ENCODE assay signal across 24 cellular contexts in the genomic region with DNA sequence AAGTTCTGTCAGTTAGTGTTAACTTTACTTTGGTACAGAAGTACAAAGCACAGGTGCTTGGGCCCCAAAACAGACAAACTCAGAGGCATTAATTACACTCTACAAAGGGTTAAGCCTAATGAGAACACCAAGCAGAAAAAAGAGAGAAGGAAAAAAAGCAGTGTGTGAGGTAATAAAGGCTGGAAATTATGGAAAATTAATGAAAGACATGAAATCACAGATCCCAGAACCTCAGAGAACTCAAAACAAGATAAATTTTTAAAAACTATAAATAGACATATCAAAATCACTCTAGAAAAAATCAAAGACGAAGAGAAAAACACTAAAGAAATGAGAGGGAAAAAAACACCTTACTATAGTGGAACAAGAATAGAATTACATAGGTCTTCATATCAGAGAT.
"Had no signal": no experiment of that assay in that cellular context is flagged by ENCODE, and none has a peak within 500 bp of the region (broad histone marks: within the 10 kb centered on the region; RNA-seq: fewer than 3 reads in every experiment).

No MANE protein-coding gene starts in this region.

- H3K4me3 ChIP-seq: stomach, suprapubic skin, testis, thoracic aorta, thyroid gland, tibial artery, tibial nerve, transverse colon, upper lobe of left lung, upper lobe of right lung, uterus, vagina had no signal

- H3K4me1 ChIP-seq: stomach, suprapubic skin, testis, thyroid gland, tibial artery, tibial nerve, transverse colon, upper lobe of left lung, upper lobe of right lung, uterus, vagina had no signal

- DNase-seq: stimulated activated CD4-positive, alpha-beta T cell treated with anti-CD3 and anti-CD28 coated beads, Interleukin-2, amount 100 ng/mL, for 48 hours; stimulated activated CD4-positive, alpha-beta T cell treated with anti-CD3 and anti-CD28 coated beads, Interleukin-4, amount 100 ng/mL, for 1 hour; stimulated activated CD4-positive, alpha-beta T cell treated with anti-CD3 and anti-CD28 coated beads, Interleukin-4, amount 100 ng/mL, for 24 hours; stimulated activated CD4-positive, alpha-beta T cell treated with anti-CD3 and anti-CD28 coated beads, Interleukin-4, amount 100 ng/mL, for 4 hours; stimulated activated CD8-positive, alpha-beta memory T cell treated with anti-CD3 and anti-CD28 coated beads, Interleukin-4, amount 100 ng/mL, for 48 hours; stimulated activated naive B cell treated with anti-CD40 and anti-IgM and Interleukin-4, amounts not matched to agents 10 μg/mL and 1 μg/mL and 100 μg/mL, for 72 hours; stimulated activated naive CD4-positive, alpha-beta T cell; stimulated activated naive CD4-positive, alpha-beta T cell treated with Interleukin-2 at 50 U/mL for 16 hours; stimulated activated naive CD8-positive, alpha-beta T cell treated with anti-CD3 and anti-CD28 coated beads, Interleukin-15, amount 100 ng/mL, for 72 hours; stimulated activated naive CD8-positive, alpha-beta T cell treated with anti-CD3 and anti-CD28 coated beads, Interleukin-15, Interleukin-2, amounts not matched to agents 100 U/mL and 50 U/mL, for 24 hours; stomach; substantia nigra; testis; thyroid gland; tibial artery; transverse colon; trophoblast cell; upper lobe of left lung; upper lobe of right lung; uterus had no signal

- H3K36me3 ChIP-seq: stomach, suprapubic skin, thoracic aorta, thyroid gland, tibial artery, tibial nerve, transverse colon, upper lobe of left lung, upper lobe of right lung, uterus, vagina had no signal

- H3K9me3 ChIP-seq: testis, thoracic aorta, thyroid gland, transverse colon, upper lobe of right lung, uterus, vagina had no signal

- H3K27ac ChIP-seq: stomach, suprapubic skin, testis, thoracic aorta, thyroid gland, tibial artery, tibial nerve, transverse colon, upper lobe of left lung, upper lobe of right lung, uterus, vagina had no signal
